ENCODE assay signal across 13 cellular contexts in genomic region chr7:122316467-122317394, GRCh38. TPM values are rescaled to one million over a fixed set of nuclear protein-coding genes. Genes with fewer than 3 reads are reported as not detected.
DNase-seq lines count a peak whose midpoint lies in the region; ATAC-seq and TF ChIP-seq lines count a peak whose summit lies in the region.
"Had no signal": no experiment of that assay in that cellular context is flagged by ENCODE, and none has a peak within 500 bp of the region (broad histone marks: within the 10 kb centered on the region; RNA-seq: fewer than 3 reads in every experiment).

No MANE protein-coding gene starts in this region.

- H3K27me3 Mint-ChIP-seq in Calu3 (ENCODE audit: unreplicated experiment), result peaks cover 33% of the 10 kb centered on the region
- H3K27me3 Mint-ChIP-seq in T-cell, result peaks cover 50 to 59% of the 10 kb centered on the region in 2 donors

- no peaks in the 10 kb centered on the region for H3K9me2 ChIP-seq in hepatocyte (replicated peaks; ENCODE audit: insufficient read depth)

- ATAC-seq in GM21529 (IDR thresholded peaks at IDR 0.05; ENCODE audit: unreplicated experiment), result no peak
- ATAC-seq in GM19463 (IDR thresholded peaks at IDR 0.05; ENCODE audit: unreplicated experiment), result no peak
- no peak for ATAC-seq in T-cell (replicated peaks in 1 of 4)

- no peak overlapping the region for H3K27ac Mint-ChIP-seq in Calu3 (ENCODE audit: unreplicated experiment)
- no peak overlapping the region for H3K27ac Mint-ChIP-seq in T-cell
- H3K27ac Mint-ChIP-seq: CD14-positive monocyte; immature natural killer cell; natural killer cell treated with Interleukin-12 subunit alpha and Interleukin-12 subunit beta and Interleukin-15 and Interleukin-18, amount 100 ng/mL, for 72 hours had no signal

- H3K4me2 ChIP-seq in hepatocyte, result peak overlapping the region; percentile 90

- H3K36me3 Mint-ChIP-seq in Calu3 (ENCODE audit: insufficient read depth, unreplicated experiment) (no peaks in the 10 kb centered on the region), T-cell (no peaks in the 10 kb centered on the region)
- H3K36me3 Mint-ChIP-seq: CD14-positive monocyte had no signal

- peak overlapping the region; percentile 47 for H2AFZ ChIP-seq in hepatocyte
- H2AFZ ChIP-seq in neuron (ENCODE audit: low read depth, low read length), result no peak overlapping the region

- BruUV-seq in Calu3 (replicated peaks; lab: Mats Ljungman, UMichigan), result no TSS peak

- no peaks in the 10 kb centered on the region for H3K79me2 ChIP-seq in hepatocyte

- POLR2A ChIA-PET in T-cell (lab: Charles Lee), result no interaction called here

- H3K4me3 ChIP-seq in WERI-Rb-1 (ENCODE audit: low read depth, low read length), result peak overlapping the region; percentile 31
- no peak overlapping the region for H3K4me3 ChIP-seq in hepatocyte
- peak overlapping the region; percentile 4 for H3K4me3 ChIP-seq in neuron (ENCODE audit: low read length)

- H3K9me3 Mint-ChIP-seq in Calu3 (ENCODE audit: low read depth, unreplicated experiment), result no peaks in the 10 kb centered on the region
- peaks cover 2 to 10% (median 6%) of the 10 kb centered on the region in 3 donors for H3K9me3 Mint-ChIP-seq in T-cell

- H3K4me1 ChIP-seq in hepatocyte (ENCODE audit: insufficient read depth) (peaks cover 9% of the 10 kb centered on the region), neuron (ENCODE audit: insufficient read depth, low read length) (peaks cover 2% of the 10 kb centered on the region)

- H3K36me3 ChIP-seq in WERI-Rb-1 (no peaks in the 10 kb centered on the region), hepatocyte (replicated peaks; ENCODE audit: insufficient read depth, low read depth) (no peaks in the 10 kb centered on the region), neuron (ENCODE audit: insufficient read depth, low read length) (no peaks in the 10 kb centered on the region)

- H3K4me1 Mint-ChIP-seq in Calu3 (ENCODE audit: low read depth, unreplicated experiment) (peaks cover 29% of the 10 kb centered on the region), T-cell (no peaks in the 10 kb centered on the region)
- H3K4me1 Mint-ChIP-seq: CD14-positive monocyte, immature natural killer cell had no signal

- H4K20me1 ChIP-seq in hepatocyte (ENCODE audit: insufficient read depth, poor library complexity, severe bottlenecking), result no peaks in the 10 kb centered on the region

- 3% methylated on average over 66 of the region's 71 CpGs for WGBS in hepatocyte (ENCODE audit: low lambda C conversion rate, missing lambda C conversion rate)

- DNase-seq in Calu3 (no peak), WERI-Rb-1 (no peak), hepatocyte (ENCODE audit: low spot score) (peak; percentile 34), T-cell (no peak)
- no peak for DNase-seq in stimulated activated naive CD4-positive, alpha-beta T cell treated with Interleukin-2 at 50 U/mL for 16 hours (lab: John Stamatoyannopoulos, UW)
- DNase-seq: immature natural killer cell, MV-4-11 had no signal

- TF ChIP-seq CTCF in Calu3 (IDR thresholded peaks at IDR 0.05; ENCODE audit: unreplicated experiment) (no peak), WERI-Rb-1 (IDR thresholded peaks at IDR 0.05; ENCODE audit: low read depth, low read length) (no peak), hepatocyte (IDR thresholded peaks at IDR 0.05; ENCODE audit: poor library complexity) (no peak)

- CTCF ChIA-PET in Calu3 (lab: Charles Lee), result interaction anchor here (1.2 kb wide), 1 partner anchor 53 kb away, joined by 6 read pairs; no protein-coding TSS in a partner anchor
- CTCF ChIA-PET in T-cell (lab: Charles Lee), result no interaction called here

- H3K4me3 Mint-ChIP-seq in Calu3 (ENCODE audit: low read depth, unreplicated experiment) (peak overlapping the region; percentile 60), T-cell (no peak overlapping the region)
- H3K4me3 Mint-ChIP-seq: immature natural killer cell; natural killer cell treated with Interleukin-12 subunit alpha and Interleukin-12 subunit beta and Interleukin-15 and Interleukin-18, amount 100 ng/mL, for 72 hours had no signal

- intact Hi-C loops in Calu3 (cut with micrococcal nuclease; ENCODE audit: unreplicated experiment), result no loop called here

- peaks cover 3% of the 10 kb centered on the region for H3K9me3 ChIP-seq in WERI-Rb-1 (ENCODE audit: severe bottlenecking)
- no peaks in the 10 kb centered on the region for H3K9me3 ChIP-seq in hepatocyte (ENCODE audit: low read depth)
- H3K9me3 ChIP-seq in neuron (ENCODE audit: low read length), result peaks cover 5% of the 10 kb centered on the region

- H3K27me3 ChIP-seq in WERI-Rb-1 (ENCODE audit: insufficient read depth, low read depth, severe bottlenecking) (peaks cover 68% of the 10 kb centered on the region), hepatocyte (peaks cover 83% of the 10 kb centered on the region), neuron (ENCODE audit: insufficient read depth, low read length) (peaks cover 2% of the 10 kb centered on the region)

- H3K27ac ChIP-seq in WERI-Rb-1 (no peak overlapping the region), hepatocyte (no peak overlapping the region)

RNA-seq across cellular contexts. Expression of gene FEZF1, which starts 12.2 kb away (rescaled TPM):
- total RNA-seq in Calu3 (2022) (0.22 TPM in 1 of 2 replicates, not detected in the other), hepatocyte (not detected in 2 replicates), T-cell (not detected)
- polyA plus RNA-seq in hepatocyte, result 0.13 and 0.19 TPM in 2 replicates
- total RNA-seq: epithelial cell of proximal tubule; natural killer cell treated with Interleukin-12 subunit alpha and Interleukin-12 subunit beta and Interleukin-15 and Interleukin-18, amount 100 ng/mL, for 72 hours had no signal
- polyA plus RNA-seq: CD14-positive monocyte, immature natural killer cell had no signal
